1 cellular context compared by ENCODE assay signal in the genomic region with DNA sequence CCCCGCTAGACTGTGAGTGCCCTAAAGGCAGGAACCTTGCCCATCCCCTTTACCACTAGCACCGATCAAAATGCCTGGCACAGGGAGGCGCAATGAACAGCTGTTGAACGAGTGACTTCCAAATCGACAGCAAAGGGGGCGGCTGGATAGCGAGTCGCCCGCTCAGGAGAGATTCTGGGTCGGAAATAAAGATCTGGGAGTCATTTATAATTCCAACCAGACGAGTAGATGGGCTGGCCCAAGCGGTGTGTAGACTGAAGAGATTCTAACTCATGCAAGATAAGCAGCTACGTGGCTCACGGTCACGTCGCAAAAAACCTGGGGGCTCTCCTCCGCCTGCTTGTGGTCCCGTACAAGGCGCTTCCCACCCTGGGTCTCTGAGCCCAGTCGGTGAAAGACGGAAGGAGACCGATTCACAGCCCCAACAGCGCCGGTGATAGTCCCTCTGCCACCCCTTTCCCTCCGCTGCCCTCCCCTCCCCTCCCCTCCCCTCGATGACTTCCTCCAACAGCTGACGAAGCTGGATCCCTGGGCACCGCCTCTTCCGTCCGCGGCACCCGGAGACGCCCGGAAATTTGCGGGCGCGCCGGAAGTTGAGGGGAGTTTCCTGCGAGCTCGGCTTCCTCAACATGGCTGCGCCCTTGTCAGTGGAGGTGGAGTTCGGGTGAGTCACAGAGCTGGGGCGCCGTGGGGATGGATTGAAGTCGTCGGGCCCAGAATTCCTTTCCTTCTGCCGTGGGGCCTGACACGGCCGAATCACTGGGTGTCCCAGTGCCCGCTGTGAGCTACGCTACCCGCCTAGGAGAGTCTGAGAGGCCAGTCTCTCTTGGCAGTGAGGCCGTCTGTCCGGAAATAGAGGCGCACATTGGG.
TF ChIP-seq lines count a peak whose summit lies in the region.

A gene (plus strand): TSS at position 623 of the 870 bp plus-strand sequence. CDS start 7 bp downstream, at position 630.

TF ChIP-seq in K562, 482 proteins besides CTCF, POLR2A, EP300 and RAD21 (continued from another document and continues in another):
- TF ChIP-seq MAFG (tag; conservative IDR thresholded peaks at IDR 0.05) (no peak), SP1 (CRISPR knock-in tag; IDR thresholded peaks at IDR 0.05) (peak; percentile 56; the same call in 1 of the 2 replicates), SIX5 (IDR thresholded peaks at IDR 0.05; ENCODE audit: borderline replicate concordance in 1 of 2, insufficient read depth in 1 of 2, low read depth in 1 of 2, low read length in 2 of 2) (no peak), XRCC5 (IDR thresholded peaks at IDR 0.05; ENCODE audit: low read depth, low read length) (no peak), ZNF75A (CRISPR knock-in tag; IDR thresholded peaks at IDR 0.05) (no peak), ATF1 (CRISPR knock-in tag; IDR thresholded peaks at IDR 0.05) (no peak), ATF1 (tag; IDR thresholded peaks at IDR 0.05) (peak; percentile 50), BRD9 (IDR thresholded peaks at IDR 0.05; ENCODE audit: low read depth, partially characterized antibody) (no peak), ZNF764 (CRISPR knock-in tag; IDR thresholded peaks at IDR 0.05; ENCODE audit: low read depth) (no peak), PTTG1 (tag; IDR thresholded peaks at IDR 0.05; ENCODE audit: low read depth) (no peak), CEBPG (CRISPR knock-in tag; IDR thresholded peaks at IDR 0.05) (no peak), CEBPG (tag; conservative IDR thresholded peaks at IDR 0.05 in 1 of 2, IDR thresholded peaks at IDR 0.05 in 1 of 2) (no peak), SUPT5H (IDR thresholded peaks at IDR 0.05) (peak; percentile 75), ZNF174 (CRISPR knock-in tag; IDR thresholded peaks at IDR 0.05) (no peak), RBBP5 (IDR thresholded peaks at IDR 0.05; ENCODE audit: borderline replicate concordance, insufficient read depth, low read length, poor library complexity, severe bottlenecking) (peak; percentile 73), MTA1 (IDR thresholded peaks at IDR 0.05; ENCODE audit: borderline replicate concordance) (no peak), HDAC8 (tag; IDR thresholded peaks at IDR 0.05) (no peak), FOSL1 (tag; conservative IDR thresholded peaks at IDR 0.05) (peak; percentile 85), HCFC1 (IDR thresholded peaks at IDR 0.05; ENCODE audit: low read depth, low read length) (peak; percentile 70)
- TF ChIP-seq, protein P1, sequence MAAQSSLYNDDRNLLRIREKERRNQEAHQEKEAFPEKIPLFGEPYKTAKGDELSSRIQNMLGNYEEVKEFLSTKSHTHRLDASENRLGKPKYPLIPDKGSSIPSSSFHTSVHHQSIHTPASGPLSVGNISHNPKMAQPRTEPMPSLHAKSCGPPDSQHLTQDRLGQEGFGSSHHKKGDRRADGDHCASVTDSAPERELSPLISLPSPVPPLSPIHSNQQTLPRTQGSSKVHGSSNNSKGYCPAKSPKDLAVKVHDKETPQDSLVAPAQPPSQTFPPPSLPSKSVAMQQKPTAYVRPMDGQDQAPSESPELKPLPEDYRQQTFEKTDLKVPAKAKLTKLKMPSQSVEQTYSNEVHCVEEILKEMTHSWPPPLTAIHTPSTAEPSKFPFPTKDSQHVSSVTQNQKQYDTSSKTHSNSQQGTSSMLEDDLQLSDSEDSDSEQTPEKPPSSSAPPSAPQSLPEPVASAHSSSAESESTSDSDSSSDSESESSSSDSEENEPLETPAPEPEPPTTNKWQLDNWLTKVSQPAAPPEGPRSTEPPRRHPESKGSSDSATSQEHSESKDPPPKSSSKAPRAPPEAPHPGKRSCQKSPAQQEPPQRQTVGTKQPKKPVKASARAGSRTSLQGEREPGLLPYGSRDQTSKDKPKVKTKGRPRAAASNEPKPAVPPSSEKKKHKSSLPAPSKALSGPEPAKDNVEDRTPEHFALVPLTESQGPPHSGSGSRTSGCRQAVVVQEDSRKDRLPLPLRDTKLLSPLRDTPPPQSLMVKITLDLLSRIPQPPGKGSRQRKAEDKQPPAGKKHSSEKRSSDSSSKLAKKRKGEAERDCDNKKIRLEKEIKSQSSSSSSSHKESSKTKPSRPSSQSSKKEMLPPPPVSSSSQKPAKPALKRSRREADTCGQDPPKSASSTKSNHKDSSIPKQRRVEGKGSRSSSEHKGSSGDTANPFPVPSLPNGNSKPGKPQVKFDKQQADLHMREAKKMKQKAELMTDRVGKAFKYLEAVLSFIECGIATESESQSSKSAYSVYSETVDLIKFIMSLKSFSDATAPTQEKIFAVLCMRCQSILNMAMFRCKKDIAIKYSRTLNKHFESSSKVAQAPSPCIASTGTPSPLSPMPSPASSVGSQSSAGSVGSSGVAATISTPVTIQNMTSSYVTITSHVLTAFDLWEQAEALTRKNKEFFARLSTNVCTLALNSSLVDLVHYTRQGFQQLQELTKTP (IDR thresholded peaks at IDR 0.05; ENCODE audit: low read depth in 1 of 2, partially characterized antibody in 2 of 2), result peak in 1 of 2 experiments; percentile 36
- TF ChIP-seq, protein P2, sequence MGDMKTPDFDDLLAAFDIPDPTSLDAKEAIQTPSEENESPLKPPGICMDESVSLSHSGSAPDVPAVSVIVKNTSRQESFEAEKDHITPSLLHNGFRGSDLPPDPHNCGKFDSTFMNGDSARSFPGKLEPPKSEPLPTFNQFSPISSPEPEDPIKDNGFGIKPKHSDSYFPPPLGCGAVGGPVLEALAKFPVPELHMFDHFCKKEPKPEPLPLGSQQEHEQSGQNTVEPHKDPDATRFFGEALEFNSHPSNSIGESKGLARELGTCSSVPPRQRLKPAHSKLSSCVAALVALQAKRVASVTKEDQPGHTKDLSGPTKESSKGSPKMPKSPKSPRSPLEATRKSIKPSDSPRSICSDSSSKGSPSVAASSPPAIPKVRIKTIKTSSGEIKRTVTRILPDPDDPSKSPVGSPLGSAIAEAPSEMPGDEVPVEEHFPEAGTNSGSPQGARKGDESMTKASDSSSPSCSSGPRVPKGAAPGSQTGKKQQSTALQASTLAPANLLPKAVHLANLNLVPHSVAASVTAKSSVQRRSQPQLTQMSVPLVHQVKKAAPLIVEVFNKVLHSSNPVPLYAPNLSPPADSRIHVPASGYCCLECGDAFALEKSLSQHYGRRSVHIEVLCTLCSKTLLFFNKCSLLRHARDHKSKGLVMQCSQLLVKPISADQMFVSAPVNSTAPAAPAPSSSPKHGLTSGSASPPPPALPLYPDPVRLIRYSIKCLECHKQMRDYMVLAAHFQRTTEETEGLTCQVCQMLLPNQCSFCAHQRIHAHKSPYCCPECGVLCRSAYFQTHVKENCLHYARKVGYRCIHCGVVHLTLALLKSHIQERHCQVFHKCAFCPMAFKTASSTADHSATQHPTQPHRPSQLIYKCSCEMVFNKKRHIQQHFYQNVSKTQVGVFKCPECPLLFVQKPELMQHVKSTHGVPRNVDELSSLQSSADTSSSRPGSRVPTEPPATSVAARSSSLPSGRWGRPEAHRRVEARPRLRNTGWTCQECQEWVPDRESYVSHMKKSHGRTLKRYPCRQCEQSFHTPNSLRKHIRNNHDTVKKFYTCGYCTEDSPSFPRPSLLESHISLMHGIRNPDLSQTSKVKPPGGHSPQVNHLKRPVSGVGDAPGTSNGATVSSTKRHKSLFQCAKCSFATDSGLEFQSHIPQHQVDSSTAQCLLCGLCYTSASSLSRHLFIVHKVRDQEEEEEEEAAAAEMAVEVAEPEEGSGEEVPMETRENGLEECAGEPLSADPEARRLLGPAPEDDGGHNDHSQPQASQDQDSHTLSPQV (IDR thresholded peaks at IDR 0.05), result no peak
- TF ChIP-seq, protein P3, sequence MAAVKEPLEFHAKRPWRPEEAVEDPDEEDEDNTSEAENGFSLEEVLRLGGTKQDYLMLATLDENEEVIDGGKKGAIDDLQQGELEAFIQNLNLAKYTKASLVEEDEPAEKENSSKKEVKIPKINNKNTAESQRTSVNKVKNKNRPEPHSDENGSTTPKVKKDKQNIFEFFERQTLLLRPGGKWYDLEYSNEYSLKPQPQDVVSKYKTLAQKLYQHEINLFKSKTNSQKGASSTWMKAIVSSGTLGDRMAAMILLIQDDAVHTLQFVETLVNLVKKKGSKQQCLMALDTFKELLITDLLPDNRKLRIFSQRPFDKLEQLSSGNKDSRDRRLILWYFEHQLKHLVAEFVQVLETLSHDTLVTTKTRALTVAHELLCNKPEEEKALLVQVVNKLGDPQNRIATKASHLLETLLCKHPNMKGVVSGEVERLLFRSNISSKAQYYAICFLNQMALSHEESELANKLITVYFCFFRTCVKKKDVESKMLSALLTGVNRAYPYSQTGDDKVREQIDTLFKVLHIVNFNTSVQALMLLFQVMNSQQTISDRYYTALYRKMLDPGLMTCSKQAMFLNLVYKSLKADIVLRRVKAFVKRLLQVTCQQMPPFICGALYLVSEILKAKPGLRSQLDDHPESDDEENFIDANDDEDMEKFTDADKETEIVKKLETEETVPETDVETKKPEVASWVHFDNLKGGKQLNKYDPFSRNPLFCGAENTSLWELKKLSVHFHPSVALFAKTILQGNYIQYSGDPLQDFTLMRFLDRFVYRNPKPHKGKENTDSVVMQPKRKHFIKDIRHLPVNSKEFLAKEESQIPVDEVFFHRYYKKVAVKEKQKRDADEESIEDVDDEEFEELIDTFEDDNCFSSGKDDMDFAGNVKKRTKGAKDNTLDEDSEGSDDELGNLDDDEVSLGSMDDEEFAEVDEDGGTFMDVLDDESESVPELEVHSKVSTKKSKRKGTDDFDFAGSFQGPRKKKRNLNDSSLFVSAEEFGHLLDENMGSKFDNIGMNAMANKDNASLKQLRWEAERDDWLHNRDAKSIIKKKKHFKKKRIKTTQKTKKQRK (IDR thresholded peaks at IDR 0.05; ENCODE audit: borderline replicate concordance, low read depth, low read length), result no peak
- TF ChIP-seq, protein P4, sequence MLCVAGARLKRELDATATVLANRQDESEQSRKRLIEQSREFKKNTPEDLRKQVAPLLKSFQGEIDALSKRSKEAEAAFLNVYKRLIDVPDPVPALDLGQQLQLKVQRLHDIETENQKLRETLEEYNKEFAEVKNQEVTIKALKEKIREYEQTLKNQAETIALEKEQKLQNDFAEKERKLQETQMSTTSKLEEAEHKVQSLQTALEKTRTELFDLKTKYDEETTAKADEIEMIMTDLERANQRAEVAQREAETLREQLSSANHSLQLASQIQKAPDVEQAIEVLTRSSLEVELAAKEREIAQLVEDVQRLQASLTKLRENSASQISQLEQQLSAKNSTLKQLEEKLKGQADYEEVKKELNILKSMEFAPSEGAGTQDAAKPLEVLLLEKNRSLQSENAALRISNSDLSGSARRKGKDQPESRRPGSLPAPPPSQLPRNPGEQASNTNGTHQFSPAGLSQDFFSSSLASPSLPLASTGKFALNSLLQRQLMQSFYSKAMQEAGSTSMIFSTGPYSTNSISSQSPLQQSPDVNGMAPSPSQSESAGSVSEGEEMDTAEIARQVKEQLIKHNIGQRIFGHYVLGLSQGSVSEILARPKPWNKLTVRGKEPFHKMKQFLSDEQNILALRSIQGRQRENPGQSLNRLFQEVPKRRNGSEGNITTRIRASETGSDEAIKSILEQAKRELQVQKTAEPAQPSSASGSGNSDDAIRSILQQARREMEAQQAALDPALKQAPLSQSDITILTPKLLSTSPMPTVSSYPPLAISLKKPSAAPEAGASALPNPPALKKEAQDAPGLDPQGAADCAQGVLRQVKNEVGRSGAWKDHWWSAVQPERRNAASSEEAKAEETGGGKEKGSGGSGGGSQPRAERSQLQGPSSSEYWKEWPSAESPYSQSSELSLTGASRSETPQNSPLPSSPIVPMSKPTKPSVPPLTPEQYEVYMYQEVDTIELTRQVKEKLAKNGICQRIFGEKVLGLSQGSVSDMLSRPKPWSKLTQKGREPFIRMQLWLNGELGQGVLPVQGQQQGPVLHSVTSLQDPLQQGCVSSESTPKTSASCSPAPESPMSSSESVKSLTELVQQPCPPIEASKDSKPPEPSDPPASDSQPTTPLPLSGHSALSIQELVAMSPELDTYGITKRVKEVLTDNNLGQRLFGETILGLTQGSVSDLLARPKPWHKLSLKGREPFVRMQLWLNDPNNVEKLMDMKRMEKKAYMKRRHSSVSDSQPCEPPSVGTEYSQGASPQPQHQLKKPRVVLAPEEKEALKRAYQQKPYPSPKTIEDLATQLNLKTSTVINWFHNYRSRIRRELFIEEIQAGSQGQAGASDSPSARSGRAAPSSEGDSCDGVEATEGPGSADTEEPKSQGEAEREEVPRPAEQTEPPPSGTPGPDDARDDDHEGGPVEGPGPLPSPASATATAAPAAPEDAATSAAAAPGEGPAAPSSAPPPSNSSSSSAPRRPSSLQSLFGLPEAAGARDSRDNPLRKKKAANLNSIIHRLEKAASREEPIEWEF (CRISPR knock-in tag; IDR thresholded peaks at IDR 0.05), result no peak
- TF ChIP-seq, protein P5, sequence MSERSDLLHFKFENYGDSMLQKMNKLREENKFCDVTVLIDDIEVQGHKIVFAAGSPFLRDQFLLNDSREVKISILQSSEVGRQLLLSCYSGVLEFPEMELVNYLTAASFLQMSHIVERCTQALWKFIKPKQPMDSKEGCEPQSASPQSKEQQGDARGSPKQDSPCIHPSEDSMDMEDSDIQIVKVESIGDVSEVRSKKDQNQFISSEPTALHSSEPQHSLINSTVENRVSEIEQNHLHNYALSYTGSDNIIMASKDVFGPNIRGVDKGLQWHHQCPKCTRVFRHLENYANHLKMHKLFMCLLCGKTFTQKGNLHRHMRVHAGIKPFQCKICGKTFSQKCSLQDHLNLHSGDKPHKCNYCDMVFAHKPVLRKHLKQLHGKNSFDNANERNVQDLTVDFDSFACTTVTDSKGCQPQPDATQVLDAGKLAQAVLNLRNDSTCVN (CRISPR knock-in tag; IDR thresholded peaks at IDR 0.05), result no peak
- TF ChIP-seq, protein P6, sequence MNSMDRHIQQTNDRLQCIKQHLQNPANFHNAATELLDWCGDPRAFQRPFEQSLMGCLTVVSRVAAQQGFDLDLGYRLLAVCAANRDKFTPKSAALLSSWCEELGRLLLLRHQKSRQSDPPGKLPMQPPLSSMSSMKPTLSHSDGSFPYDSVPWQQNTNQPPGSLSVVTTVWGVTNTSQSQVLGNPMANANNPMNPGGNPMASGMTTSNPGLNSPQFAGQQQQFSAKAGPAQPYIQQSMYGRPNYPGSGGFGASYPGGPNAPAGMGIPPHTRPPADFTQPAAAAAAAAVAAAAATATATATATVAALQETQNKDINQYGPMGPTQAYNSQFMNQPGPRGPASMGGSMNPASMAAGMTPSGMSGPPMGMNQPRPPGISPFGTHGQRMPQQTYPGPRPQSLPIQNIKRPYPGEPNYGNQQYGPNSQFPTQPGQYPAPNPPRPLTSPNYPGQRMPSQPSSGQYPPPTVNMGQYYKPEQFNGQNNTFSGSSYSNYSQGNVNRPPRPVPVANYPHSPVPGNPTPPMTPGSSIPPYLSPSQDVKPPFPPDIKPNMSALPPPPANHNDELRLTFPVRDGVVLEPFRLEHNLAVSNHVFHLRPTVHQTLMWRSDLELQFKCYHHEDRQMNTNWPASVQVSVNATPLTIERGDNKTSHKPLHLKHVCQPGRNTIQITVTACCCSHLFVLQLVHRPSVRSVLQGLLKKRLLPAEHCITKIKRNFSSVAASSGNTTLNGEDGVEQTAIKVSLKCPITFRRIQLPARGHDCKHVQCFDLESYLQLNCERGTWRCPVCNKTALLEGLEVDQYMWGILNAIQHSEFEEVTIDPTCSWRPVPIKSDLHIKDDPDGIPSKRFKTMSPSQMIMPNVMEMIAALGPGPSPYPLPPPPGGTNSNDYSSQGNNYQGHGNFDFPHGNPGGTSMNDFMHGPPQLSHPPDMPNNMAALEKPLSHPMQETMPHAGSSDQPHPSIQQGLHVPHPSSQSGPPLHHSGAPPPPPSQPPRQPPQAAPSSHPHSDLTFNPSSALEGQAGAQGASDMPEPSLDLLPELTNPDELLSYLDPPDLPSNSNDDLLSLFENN (IDR thresholded peaks at IDR 0.05; ENCODE audit: low read depth in 2 of 2, low read length in 2 of 2), result no peak
